ENCODE assay signal across 7 cellular contexts in genomic region chr2:102240640-102241370, GRCh38. TPM values are rescaled to one million over a fixed set of nuclear protein-coding genes. Genes with fewer than 3 reads are reported as not detected.
DNase-seq lines count a peak whose midpoint lies in the region; ATAC-seq, FAIRE-seq and TF ChIP-seq lines count a peak whose summit lies in the region.

No MANE protein-coding gene starts in this region.

- DNase-seq in GM13976 (ENCODE audit: low spot score), result peak; percentile 88
- peak; percentile 15 for DNase-seq in NCI-H1417 treated with DMSO at 0.1 percent for 48 hours (lab: John Stamatoyannopoulos, UW)
- peak; percentile 56 for DNase-seq in T-helper 22 cell (ENCODE audit: low read depth)
- DNase-seq in astrocyte (ENCODE audit: low read depth), result peak; percentile 87
- peak; percentile 95 for DNase-seq in hepatocyte (ENCODE audit: low spot score)
- DNase-seq in sigmoid colon, result peak; percentile 96

- H3K4me2 ChIP-seq in astrocyte (ENCODE audit: low read length) (peak overlapping the region; percentile 41), hepatocyte (peak overlapping the region; percentile 0)

- in situ Hi-C loops in GM13976 (cut with MboI; ENCODE audit: low sequenced_read_pairs, unreplicated experiment), result no loop called here

- peaks cover 4% of the 10 kb centered on the region for H3K36me3 Mint-ChIP-seq in astrocyte (ENCODE audit: low read depth, unreplicated experiment)

- no peak for TF ChIP-seq POLR2A in sigmoid colon (IDR thresholded peaks at IDR 0.05)

- H2AFZ ChIP-seq in astrocyte (ENCODE audit: low read depth, low read length) (peak overlapping the region; percentile 54), hepatocyte (no peak overlapping the region)

- H3K79me2 ChIP-seq in astrocyte (ENCODE audit: insufficient read depth, low read length) (no peaks in the 10 kb centered on the region), hepatocyte (no peaks in the 10 kb centered on the region)

- H3K9me3 ChIP-seq in astrocyte (ENCODE audit: insufficient read depth, low read depth, low read length) (no peaks in the 10 kb centered on the region), hepatocyte (ENCODE audit: low read depth) (no peaks in the 10 kb centered on the region), sigmoid colon (no peaks in the 10 kb centered on the region)

- peak overlapping the region; percentile 75 for H3K27ac Mint-ChIP-seq in astrocyte (ENCODE audit: unreplicated experiment)

- TF ChIP-seq CTCF in GM13976 (IDR thresholded peaks at IDR 0.05; ENCODE audit: borderline replicate concordance, control extremely low read depth, extremely low read depth, insufficient read depth, missing control alignments) (peak; percentile 98), astrocyte (IDR thresholded peaks at IDR 0.05; ENCODE audit: insufficient read depth, low read depth, low read length) (peak; percentile 91), hepatocyte (IDR thresholded peaks at IDR 0.05; ENCODE audit: poor library complexity) (peak; percentile 98), sigmoid colon (IDR thresholded peaks at IDR 0.05) (peak; percentile 89 to 96 (median 94))

- no peak for TF ChIP-seq EP300 in sigmoid colon (IDR thresholded peaks at IDR 0.05)

- peak; percentile 94 for ATAC-seq in HG02798 (IDR thresholded peaks at IDR 0.05; ENCODE audit: poor library complexity, unreplicated experiment)

- FAIRE-seq in astrocyte (lab: Jason Lieb, UNC), result peak; percentile 67

- H3K27ac ChIP-seq in astrocyte (ENCODE audit: low read depth, low read length), result peak overlapping the region; percentile 24
- peak overlapping the region; percentile 83 for H3K27ac ChIP-seq in hepatocyte
- peak overlapping the region; percentile 51 to 63 (median 54) for H3K27ac ChIP-seq in sigmoid colon

- H3K4me1 ChIP-seq in astrocyte (ENCODE audit: insufficient read depth, low read length) (peaks cover 6% of the 10 kb centered on the region), hepatocyte (ENCODE audit: insufficient read depth) (peaks cover 5% of the 10 kb centered on the region), sigmoid colon (peaks cover 0 to 11% (median 4%) of the 10 kb centered on the region in 4 donors)

- H3K4me3 ChIP-seq in astrocyte (ENCODE audit: insufficient read depth, low read depth, low read length) (no peak overlapping the region), hepatocyte (no peak overlapping the region), sigmoid colon (no peak overlapping the region)

- peaks cover 7% of the 10 kb centered on the region for H3K4me1 Mint-ChIP-seq in astrocyte (ENCODE audit: low read depth, unreplicated experiment)

- H3K36me3 ChIP-seq in astrocyte (ENCODE audit: insufficient read depth, low read length), result no peaks in the 10 kb centered on the region
- H3K36me3 ChIP-seq in hepatocyte (replicated peaks; ENCODE audit: insufficient read depth, low read depth), result no peaks in the 10 kb centered on the region
- no peaks in the 10 kb centered on the region for H3K36me3 ChIP-seq in sigmoid colon

- no peaks in the 10 kb centered on the region for H3K9me2 ChIP-seq in hepatocyte (replicated peaks; ENCODE audit: insufficient read depth)

- peaks cover 2% of the 10 kb centered on the region for H3K9me3 Mint-ChIP-seq in astrocyte (ENCODE audit: unreplicated experiment)

- H3K27me3 ChIP-seq in astrocyte (ENCODE audit: insufficient read depth, low read length) (no peaks in the 10 kb centered on the region), hepatocyte (no peaks in the 10 kb centered on the region), sigmoid colon (no peaks in the 10 kb centered on the region)

- peak overlapping the region; percentile 47 for H3K9ac ChIP-seq in astrocyte (ENCODE audit: low read length)

- H3K4me3 Mint-ChIP-seq in astrocyte (ENCODE audit: unreplicated experiment), result no peak overlapping the region

- H3K27me3 Mint-ChIP-seq in astrocyte (ENCODE audit: low read depth, unreplicated experiment), result peaks cover 12% of the 10 kb centered on the region

- WGBS in hepatocyte (ENCODE audit: low lambda C conversion rate, missing lambda C conversion rate), result 20% methylated on average over 22 of the region's 22 CpGs
- 14 to 16% methylated on average over 22 of the region's 22 CpGs for WGBS in sigmoid colon, 2 donors

- H4K20me1 ChIP-seq in astrocyte (ENCODE audit: insufficient read depth, low read length) (no peaks in the 10 kb centered on the region), hepatocyte (ENCODE audit: insufficient read depth, poor library complexity, severe bottlenecking) (no peaks in the 10 kb centered on the region)

- intact Hi-C loops in sigmoid colon (cut with DNase I), result loop anchor here (1.0 to 5.0 kb wide), 5 partner anchors 54 to 359 kb away; partner anchors contain the start of gene IL1RL2

RNA-seq across cellular contexts. Expression of gene IL1RL2, which starts 54.0 kb away (rescaled TPM):
- 0.43 TPM in 1 of 2 replicates, not detected in the other for total RNA-seq in astrocyte
- not detected in 2 replicates for total RNA-seq in hepatocyte
- 1.3 TPM in 1 of 2 replicates, not detected in the other for polyA plus RNA-seq in hepatocyte
- under 1 TPM in 1 of 4 donors, not detected in 3; 0.27 TPM for total RNA-seq in sigmoid colon
- polyA plus RNA-seq in sigmoid colon, result under 1 TPM in 2 of 3 donors, not detected in 1; 0.60 to 0.90 TPM

Comparison
In these comparisons a context has a peak if more than half of its experiments do, and no peak if none do; other contexts are left out.
1. DNase-seq: peak in every context shown above with its lines; median percentile 96 in sigmoid colon; 95 in hepatocyte; 88 in GM13976; 87 in astrocyte; 56 in T-helper 22 cell; 15 in NCI-H1417 treated with DMSO at 0.1 percent for 48 hours.
2. H3K27ac ChIP-seq: peak in every context shown above with its lines; median percentile 83 in hepatocyte; 54 in sigmoid colon; 24 in astrocyte.